ENCODE assay signal across 16 cellular contexts in the genomic region with DNA sequence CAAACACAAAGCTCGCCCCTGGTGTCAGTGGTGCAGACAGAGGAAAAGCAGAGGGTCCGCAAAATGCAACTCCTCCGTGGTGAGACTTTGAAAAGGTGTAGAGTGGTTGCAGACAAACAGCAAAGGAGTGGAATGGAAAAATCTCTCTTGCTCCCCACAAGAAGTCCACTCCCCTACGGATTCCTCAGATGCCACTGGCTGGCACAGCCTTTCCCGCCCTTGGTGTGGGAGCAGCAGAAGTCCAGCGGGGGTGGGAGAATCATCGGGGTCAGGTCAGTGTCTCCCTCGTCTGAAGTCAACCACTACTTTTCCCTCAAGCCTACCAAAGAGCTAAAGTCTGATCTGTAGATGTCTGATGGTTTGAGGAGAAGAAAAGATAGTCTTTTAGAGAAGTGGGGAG. TPM values are rescaled to one million over a fixed set of nuclear protein-coding genes. Genes with fewer than 3 reads are reported as not detected.
DNase-seq lines count a peak whose midpoint lies in the region; ATAC-seq and TF ChIP-seq lines count a peak whose summit lies in the region.
"Had no signal": no experiment of that assay in that cellular context is flagged by ENCODE, and none has a peak within 500 bp of the region (broad histone marks: within the 10 kb centered on the region; RNA-seq: fewer than 3 reads in every experiment).

No MANE protein-coding gene starts in this region.

- H3K4me1 Mint-ChIP-seq in nephron, result peaks cover 16% of the 10 kb centered on the region
- H3K4me1 Mint-ChIP-seq in natural killer cell treated with Interleukin-12 subunit alpha and Interleukin-12 subunit beta and Interleukin-15 and Interleukin-18, amount 100 ng/mL, for 72 hours (ENCODE audit: low read depth in 2 of 2), result peaks cover 0 to 5% of the 10 kb centered on the region in 2 donors

- H3K79me2 ChIP-seq in hepatocyte, result no peaks in the 10 kb centered on the region

- DNase-seq in Right ventricle myocardium superior (peak; percentile 11), heart right ventricle (no peak), hepatocyte (ENCODE audit: low spot score) (no peak), left colon (no peak), COLO829 (ENCODE audit: low spot score) (no peak), inferior parietal cortex (ENCODE audit: extremely low spot score) (no peak)
- no peak for DNase-seq in natural killer cell treated with Interleukin-12 subunit alpha and Interleukin-12 subunit beta and Interleukin-15 and Interleukin-18, amount 100 ng/mL, for 72 hours (ENCODE audit: low spot score)
- DNase-seq: NCI-H1105 treated with DMSO at 0.1 percent for 48 hours, NCI-H1694 treated with DMSO at 0.1 percent for 48 hours, NCI-H345, NCI-H526 treated with DMSO at 0.1 percent for 48 hours, SIG-M5 had no signal

- intact Hi-C loops in Right ventricle myocardium superior (cut with DNase I), result no loop called here
- intact Hi-C loops in heart right ventricle (cut with DNase I), result no loop called here
- intact Hi-C loops in left colon (cut with DNase I, micrococcal nuclease), result no loop called here

- no peak overlapping the region for H3K27ac ChIP-seq in heart right ventricle
- H3K27ac ChIP-seq in hepatocyte, result peak overlapping the region; percentile 46
- H3K27ac ChIP-seq: BLaER1 treated with 17β-estradiol and CSF1 and Interleukin-3, amounts not matched to agents 10 nM and 100 nM had no signal

- H3K27me3 ChIP-seq in heart right ventricle (no peaks in the 10 kb centered on the region), hepatocyte (no peaks in the 10 kb centered on the region)
- H3K27me3 ChIP-seq: BLaER1 treated with 17β-estradiol and CSF1 and Interleukin-3, amounts not matched to agents 10 nM and 100 nM had no signal

- H3K4me3 ChIP-seq in heart right ventricle (no peak overlapping the region), hepatocyte (no peak overlapping the region)
- H3K4me3 ChIP-seq: BLaER1 treated with 17β-estradiol and CSF1 and Interleukin-3, amounts not matched to agents 10 nM and 100 nM had no signal

- H3K9me3 ChIP-seq in heart right ventricle, result no peaks in the 10 kb centered on the region
- no peaks in the 10 kb centered on the region for H3K9me3 ChIP-seq in hepatocyte (ENCODE audit: low read depth)
- H3K9me3 ChIP-seq: BLaER1 treated with 17β-estradiol and CSF1 and Interleukin-3, amounts not matched to agents 10 nM and 100 nM had no signal

- H3K4me3 Mint-ChIP-seq in nephron, result no peak overlapping the region
- no peak overlapping the region for H3K4me3 Mint-ChIP-seq in natural killer cell treated with Interleukin-12 subunit alpha and Interleukin-12 subunit beta and Interleukin-15 and Interleukin-18, amount 100 ng/mL, for 72 hours

- H3K9me2 ChIP-seq in hepatocyte (replicated peaks; ENCODE audit: insufficient read depth), result no peaks in the 10 kb centered on the region

- peaks cover 7% of the 10 kb centered on the region for H3K36me3 Mint-ChIP-seq in nephron (ENCODE audit: low read depth)
- H3K36me3 Mint-ChIP-seq in natural killer cell treated with Interleukin-12 subunit alpha and Interleukin-12 subunit beta and Interleukin-15 and Interleukin-18, amount 100 ng/mL, for 72 hours, result no peaks in the 10 kb centered on the region

- peaks cover 23% of the 10 kb centered on the region for H3K27me3 Mint-ChIP-seq in nephron (ENCODE audit: low read depth)
- H3K27me3 Mint-ChIP-seq in natural killer cell treated with Interleukin-12 subunit alpha and Interleukin-12 subunit beta and Interleukin-15 and Interleukin-18, amount 100 ng/mL, for 72 hours, result no peaks in the 10 kb centered on the region

- H2AFZ ChIP-seq in hepatocyte, result no peak overlapping the region

- TF ChIP-seq CTCF in heart right ventricle (IDR thresholded peaks at IDR 0.05) (no peak), hepatocyte (IDR thresholded peaks at IDR 0.05; ENCODE audit: poor library complexity) (no peak), nephron (IDR thresholded peaks at IDR 0.05; ENCODE audit: unreplicated experiment in 3 of 3) (no peak)

- no peaks in the 10 kb centered on the region for H4K20me1 ChIP-seq in hepatocyte (ENCODE audit: insufficient read depth, poor library complexity, severe bottlenecking)
- H4K20me1 ChIP-seq: BLaER1 treated with 17β-estradiol and CSF1 and Interleukin-3, amounts not matched to agents 10 nM and 100 nM had no signal

- H3K4me2 ChIP-seq in hepatocyte, result no peak overlapping the region
- H3K4me2 ChIP-seq: BLaER1 treated with 17β-estradiol and CSF1 and Interleukin-3, amounts not matched to agents 10 nM and 100 nM had no signal

- ATAC-seq in Right ventricle myocardium superior (ENCODE audit: poor library complexity), result no peak
- no peak for ATAC-seq in heart right ventricle
- ATAC-seq in natural killer cell treated with Interleukin-12 subunit alpha and Interleukin-12 subunit beta and Interleukin-15 and Interleukin-18, amount 100 ng/mL, for 72 hours, result no peak
- no peak for ATAC-seq in left colon

- H3K9me3 Mint-ChIP-seq in nephron, result no peaks in the 10 kb centered on the region
- no peaks in the 10 kb centered on the region for H3K9me3 Mint-ChIP-seq in natural killer cell treated with Interleukin-12 subunit alpha and Interleukin-12 subunit beta and Interleukin-15 and Interleukin-18, amount 100 ng/mL, for 72 hours

- peak overlapping the region in 2 of 3 experiments; percentile 16 to 81 for H3K27ac Mint-ChIP-seq in nephron
- H3K27ac Mint-ChIP-seq in natural killer cell treated with Interleukin-12 subunit alpha and Interleukin-12 subunit beta and Interleukin-15 and Interleukin-18, amount 100 ng/mL, for 72 hours, result no peak overlapping the region

- 50 to 65% methylated on average over 8 of the region's 8 CpGs for WGBS in heart right ventricle, 2 donors
- 89% methylated on average over 8 of the region's 8 CpGs for whole genome bisulfite sequencing in hepatocyte (ENCODE audit: low lambda C conversion rate, missing lambda C conversion rate)

- peaks cover 0 to 10% (median 5%) of the 10 kb centered on the region in 9 donors for H3K4me1 ChIP-seq in heart right ventricle
- H3K4me1 ChIP-seq in hepatocyte (ENCODE audit: insufficient read depth), result peaks cover 14% of the 10 kb centered on the region

- H3K36me3 ChIP-seq in heart right ventricle, result no peaks in the 10 kb centered on the region
- no peaks in the 10 kb centered on the region for H3K36me3 ChIP-seq in hepatocyte (replicated peaks; ENCODE audit: insufficient read depth, low read depth)
- H3K36me3 ChIP-seq: BLaER1 treated with 17β-estradiol and CSF1 and Interleukin-3, amounts not matched to agents 10 nM and 100 nM had no signal

RNA-seq across cellular contexts. Expression of gene B3GNT7, which starts 22.3 kb away (rescaled TPM):
- total RNA-seq in Right ventricle myocardium superior (7.7 TPM), heart right ventricle (10 to 100 TPM in 3 of 10 donors, 1 to 10 TPM in 6, under 1 TPM in 1; 0.94 to 61.7 (median 2.7) TPM), hepatocyte (4.0 and 6.2 TPM in 2 replicates), left colon (100 to 1,000 TPM; 110 to 461 TPM)
- polyA plus RNA-seq in heart right ventricle (1 to 10 TPM in 1 of 2 donors, under 1 TPM in 1; 0.72 to 1.8 TPM), hepatocyte (2.3 and 4.3 TPM in 2 replicates)
- 10 to 100 TPM; 12.6 to 20.1 TPM for total RNA-seq in natural killer cell treated with Interleukin-12 subunit alpha and Interleukin-12 subunit beta and Interleukin-15 and Interleukin-18, amount 100 ng/mL, for 72 hours
- total RNA-seq: H4, LHCN-M2 had no signal

Comparison
In these comparisons a context has a peak if more than half of its experiments do, and no peak if none do; other contexts are left out.
1. H3K27ac Mint-ChIP-seq: peak in nephron (2 of 3); none in natural killer cell treated with Interleukin-12 subunit alpha and Interleukin-12 subunit beta and Interleukin-15 and Interleukin-18, amount 100 ng/mL, for 72 hours (0 of 2).